ENCODE assay signal across 19 cellular contexts in genomic region chr6:123565529-123565928, GRCh38.
A peak's percentile ranks its signal among the peaks of the same experiment; 100 is the strongest.
DNase-seq lines count a peak whose midpoint lies in the region; ATAC-seq, FAIRE-seq and TF ChIP-seq lines count a peak whose summit lies in the region.
"Had no signal": no experiment of that assay in that cellular context is flagged by ENCODE, and none has a peak within 500 bp of the region (broad histone marks: within the 10 kb centered on the region; RNA-seq: fewer than 3 reads in every experiment).

No MANE protein-coding gene starts in this region.

- no peak for TF ChIP-seq CTCF in GM23338 (conservative IDR thresholded peaks at IDR 0.05; ENCODE audit: low read depth in 2 of 2)
- no peak for TF ChIP-seq CTCF in H9 (conservative IDR thresholded peaks at IDR 0.05)
- TF ChIP-seq CTCF in H1 (IDR thresholded peaks at IDR 0.05; ENCODE audit: control extremely low read depth in 1 of 3, insufficient read depth in 1 of 3, low read depth in 1 of 3, low read length in 3 of 3): no peak
- TF ChIP-seq CTCF in gastrocnemius medialis (IDR thresholded peaks at IDR 0.05 in 4 of 5, conservative IDR thresholded peaks at IDR 0.05 in 1 of 5): no peak
- no peak for TF ChIP-seq CTCF in Calu3 (IDR thresholded peaks at IDR 0.05; ENCODE audit: unreplicated experiment)

- CTCF ChIA-PET in H1 (lab: Charles Lee; ENCODE audit: partially characterized antibody) (no interaction called here), Calu3 (lab: Charles Lee) (no interaction called here)

- TF ChIP-seq POLR2A in H1 (IDR thresholded peaks at IDR 0.05; ENCODE audit: control extremely low read depth in 1 of 2, low read depth in 2 of 2, low read length in 2 of 2): no peak
- TF ChIP-seq POLR2A in gastrocnemius medialis (IDR thresholded peaks at IDR 0.05): no peak

- H3K9me3 Mint-ChIP-seq in GM23338 (no peaks in the 10 kb centered on the region), H9 (peaks cover 3% of the 10 kb centered on the region in 2 experiments; a peak in 2 of 5 replicates), Calu3 (ENCODE audit: low read depth, unreplicated experiment) (no peaks in the 10 kb centered on the region)

- ATAC-seq in GM23338 (no peak; the same call in 2 of the 3 replicates), gastrocnemius medialis (peak; percentile 22 to 56)
- ATAC-seq: HepG2 had no signal

- no peaks in the 10 kb centered on the region for H3K9me3 ChIP-seq in H9 (ENCODE audit: control insufficient read depth, low read depth, low read length)
- H3K9me3 ChIP-seq in H1 (ENCODE audit: insufficient read depth in 2 of 2, low read depth in 1 of 2, low read length in 1 of 2): no peaks in the 10 kb centered on the region
- H3K9me3 ChIP-seq in gastrocnemius medialis: no peaks in the 10 kb centered on the region
- H3K9me3 ChIP-seq: BE2C had no signal

- H3F3A ChIP-seq in GM23338 (replicated peaks; ENCODE audit: low read depth): no peaks in the 10 kb centered on the region

- no peaks in the 10 kb centered on the region for H3K27me3 ChIP-seq in GM23338 (ENCODE audit: insufficient read depth)
- no peaks in the 10 kb centered on the region for H3K27me3 ChIP-seq in H9 (ENCODE audit: insufficient read depth, low read length)
- no peaks in the 10 kb centered on the region for H3K27me3 ChIP-seq in H1 (replicated peaks in 1 of 4; ENCODE audit: control insufficient read depth in 3 of 4, extremely low read depth in 1 of 4, insufficient read depth in 3 of 4, low read length in 3 of 4)
- no peaks in the 10 kb centered on the region for H3K27me3 ChIP-seq in gastrocnemius medialis
- H3K27me3 ChIP-seq: BE2C had no signal

- peaks cover 10% of the 10 kb centered on the region; the same call in 1 of the 2 replicates for H3K36me3 ChIP-seq in GM23338 (ENCODE audit: insufficient read depth)
- H3K36me3 ChIP-seq in H1 (ENCODE audit: control insufficient read depth in 2 of 4, insufficient read depth in 4 of 4, low read length in 3 of 4): peaks cover 0 to 25% (median 0%) of the 10 kb centered on the region in 4 experiments; a peak in 2 of 8 replicates
- peaks cover 0 to 10% of the 10 kb centered on the region in 2 donors for H3K36me3 ChIP-seq in gastrocnemius medialis
- H3K36me3 ChIP-seq: BE2C had no signal

- H3K4me1 ChIP-seq in GM23338 (ENCODE audit: insufficient read depth) (peaks cover 57% of the 10 kb centered on the region), H9 (ENCODE audit: insufficient read depth, low read length) (peaks cover 7% of the 10 kb centered on the region), H1 (replicated peaks in 1 of 4; ENCODE audit: control insufficient read depth in 3 of 4, insufficient read depth in 4 of 4, low read length in 3 of 4) (peaks cover 0 to 15% (median 7%) of the 10 kb centered on the region in 4 experiments; a peak in 4 of 7 replicates), gastrocnemius medialis (peaks cover 33 to 73% of the 10 kb centered on the region in 2 donors)
- H3K4me1 ChIP-seq: BE2C had no signal

- H3K4me3 Mint-ChIP-seq in GM23338 (no peak overlapping the region), H9 (no peak overlapping the region), Calu3 (ENCODE audit: low read depth, unreplicated experiment) (no peak overlapping the region)
- H3K4me3 Mint-ChIP-seq: CD4-positive, CD25-positive, alpha-beta regulatory T cell; CD8-positive, alpha-beta memory T cell; IgD-negative memory B cell had no signal

- no CpG with 5 or more reads among the region's 10 CpGs for WGBS in H9 (ENCODE audit: extremely low coverage, insufficient read length, low lambda C conversion rate)
- 91% methylated on average over 10 of the region's 10 CpGs; no CpG with 5 or more reads in 1 of the 2 experiments for WGBS in H1 (ENCODE audit: extremely low coverage in 1 of 2, insufficient coverage in 1 of 2, insufficient read length in 1 of 2, insufficient replicate concordance in 2 of 2, low coverage in 1 of 2, low lambda C conversion rate in 2 of 2, missing lambda C conversion rate in 1 of 2), 2 experiments

- no peak overlapping the region for H2BK20ac ChIP-seq in H9 (ENCODE audit: low read depth, low read length, poor library complexity, severe bottlenecking)
- peak overlapping the region; percentile 8; the same call in 1 of the 2 replicates for H2BK20ac ChIP-seq in H1 (ENCODE audit: low read length)

- H2BK15ac ChIP-seq in H9 (ENCODE audit: low read depth, low read length): no peak overlapping the region
- H2BK15ac ChIP-seq in H1 (ENCODE audit: low read length): no peak overlapping the region

- H4K20me1 ChIP-seq in GM23338 (replicated peaks; ENCODE audit: insufficient read depth) (no peaks in the 10 kb centered on the region), H9 (ENCODE audit: control insufficient read depth, insufficient read depth, insufficient read length) (no peaks in the 10 kb centered on the region), H1 (replicated peaks in 1 of 2; ENCODE audit: control insufficient read depth in 1 of 2, insufficient read depth in 2 of 2, low read length in 2 of 2) (no peaks in the 10 kb centered on the region)

- no peaks in the 10 kb centered on the region for H3K23me2 ChIP-seq in H9 (ENCODE audit: insufficient read length, low read depth, low read length, poor library complexity, severe bottlenecking)
- no peaks in the 10 kb centered on the region for H3K23me2 ChIP-seq in H1 (ENCODE audit: low read depth, low read length)

- in situ Hi-C loops in gastrocnemius medialis (cut with MboI; ENCODE audit: low sequenced_read_pairs in 4 of 4): no loop called here

- H3K4ac ChIP-seq in H9 (ENCODE audit: low read depth, low read length) (no peak overlapping the region), H1 (replicated peaks; ENCODE audit: insufficient read length, low read depth, low read length) (no peak overlapping the region)

- H4K91ac ChIP-seq in H9 (ENCODE audit: insufficient read length, low read depth, low read length): no peak overlapping the region
- no peak overlapping the region for H4K91ac ChIP-seq in H1 (replicated peaks; ENCODE audit: insufficient read length, low read length)

- H3K79me2 ChIP-seq in GM23338 (replicated peaks; ENCODE audit: insufficient read depth) (no peaks in the 10 kb centered on the region), H9 (ENCODE audit: insufficient read depth, low read length) (no peaks in the 10 kb centered on the region), H1 (ENCODE audit: control insufficient read depth in 1 of 2, insufficient read depth in 2 of 2, low read length in 2 of 2) (no peaks in the 10 kb centered on the region)

- no peak for TF ChIP-seq EP300 in H1 (IDR thresholded peaks at IDR 0.05; ENCODE audit: borderline replicate concordance in 1 of 2, low read depth in 2 of 2, low read length in 2 of 2)

- H2BK5ac ChIP-seq in H9 (ENCODE audit: insufficient read length, low read length) (no peak overlapping the region), H1 (ENCODE audit: low read depth, low read length) (no peak overlapping the region)

- H3K23ac ChIP-seq in H9 (ENCODE audit: insufficient read length, low read depth, low read length) (no peak overlapping the region), H1 (ENCODE audit: insufficient read length) (no peak overlapping the region)

- H3K79me1 ChIP-seq in H9 (ENCODE audit: insufficient read depth, low read depth, low read length, poor library complexity, severe bottlenecking) (no peaks in the 10 kb centered on the region), H1 (ENCODE audit: low read depth, low read length) (no peaks in the 10 kb centered on the region)

- H3K36me3 Mint-ChIP-seq in GM23338 (ENCODE audit: low read depth) (peaks cover 28% of the 10 kb centered on the region; the same call in 2 of the 3 replicates), H9 (ENCODE audit: insufficient read depth in 1 of 3, low read depth in 3 of 3) (peaks cover 5 to 9% (median 9%) of the 10 kb centered on the region in 3 experiments; a peak in 4 of 7 replicates), Calu3 (ENCODE audit: insufficient read depth, unreplicated experiment) (no peaks in the 10 kb centered on the region)
- H3K36me3 Mint-ChIP-seq: CD4-positive, CD25-positive, alpha-beta regulatory T cell; CD8-positive, alpha-beta memory T cell; IgD-negative memory B cell had no signal

- H3K18ac ChIP-seq in H9 (ENCODE audit: insufficient read length, low read depth, low read length) (peak overlapping the region; percentile 17), H1 (ENCODE audit: extremely low read depth, low read length) (no peak overlapping the region)

- peak overlapping the region; percentile 70 for H3K4me2 ChIP-seq in GM23338
- H3K4me2 ChIP-seq in H9 (ENCODE audit: insufficient read depth, insufficient read length, low read length): no peak overlapping the region
- H3K4me2 ChIP-seq in H1 (ENCODE audit: insufficient read depth in 1 of 2, low read depth in 2 of 2, low read length in 2 of 2): no peak overlapping the region

- DNase-seq in GM23338 (ENCODE audit: low spot score) (no peak), H9 (no peak), H1 (ENCODE audit: low read depth in 1 of 2, low spot score in 2 of 2) (no peak), gastrocnemius medialis (peak in 1 of 2 donors; percentile 25), Calu3 (no peak)
- DNase-seq in activated effector memory CD4-positive, alpha-beta T cell treated with anti-CD3 and anti-CD28 coated beads, Interleukin-2, amount 50 U/mL, for 16 hours: no peak
- DNase-seq: ACHN; BE2C; C1 segment of cervical spinal cord; CD4-positive, CD25-positive, alpha-beta regulatory T cell; CD8-positive, alpha-beta memory T cell; COR-L47; GM23248; H7 had no signal

- H4K8ac ChIP-seq in H9 (replicated peaks; ENCODE audit: insufficient read length, low read depth, low read length) (no peak overlapping the region), H1 (ENCODE audit: extremely low read depth, insufficient read depth, low read length) (no peak overlapping the region)

- no peak overlapping the region for H3K9ac ChIP-seq in H9 (ENCODE audit: extremely low read depth, insufficient read length, low read length)
- no peak overlapping the region for H3K9ac ChIP-seq in H1 (replicated peaks in 1 of 4; ENCODE audit: extremely low read depth in 1 of 4, low read depth in 3 of 4, low read length in 3 of 4)
- H3K9ac ChIP-seq: GM23248 had no signal

- H2AFZ ChIP-seq in GM23338 (no peak overlapping the region; the same call in 1 of the 2 replicates), H9 (ENCODE audit: low read length) (no peak overlapping the region), H1 (ENCODE audit: low read length) (no peak overlapping the region)
- H2AFZ ChIP-seq: GM23248 had no signal

- H3K56ac ChIP-seq in H9 (ENCODE audit: insufficient read length, low read depth, low read length): no peak overlapping the region
- H3K56ac ChIP-seq in H1 (replicated peaks; ENCODE audit: insufficient read length, low read depth, low read length): no peak overlapping the region

- H3K9me2 ChIP-seq in GM23338 (ENCODE audit: insufficient read depth): no peaks in the 10 kb centered on the region

- H3K27ac Mint-ChIP-seq in GM23338 (peak overlapping the region; percentile 50; the same call in 1 of the 2 replicates), H9 (peak overlapping the region in 1 of 3 experiments; percentile 58; a peak in 1 of 7 replicates), Calu3 (ENCODE audit: unreplicated experiment) (no peak overlapping the region)
- H3K27ac Mint-ChIP-seq: CD4-positive, CD25-positive, alpha-beta regulatory T cell; CD8-positive, alpha-beta memory T cell; IgD-negative memory B cell had no signal

- H3K14ac ChIP-seq in H9 (ENCODE audit: insufficient read depth, low read length) (0 out of 2 replicates have a peak overlapping the region, but pooled peaks have one; percentile 21), H1 (ENCODE audit: insufficient read length) (no peak overlapping the region)

- peaks cover 61% of the 10 kb centered on the region for H3K4me1 Mint-ChIP-seq in GM23338
- peaks cover 22 to 51% of the 10 kb centered on the region in 2 experiments for H3K4me1 Mint-ChIP-seq in H9
- no peaks in the 10 kb centered on the region for H3K4me1 Mint-ChIP-seq in Calu3 (ENCODE audit: low read depth, unreplicated experiment)
- H3K4me1 Mint-ChIP-seq: CD4-positive, CD25-positive, alpha-beta regulatory T cell; CD8-positive, alpha-beta memory T cell; IgD-negative memory B cell had no signal

- no peak overlapping the region for H3K27ac ChIP-seq in GM23338 (ENCODE audit: low read depth)
- H3K27ac ChIP-seq in H9 (ENCODE audit: insufficient read length, low read depth, low read length): no peak overlapping the region
- no peak overlapping the region for H3K27ac ChIP-seq in H1 (ENCODE audit: low read depth, low read length)
- peak overlapping the region; percentile 28 to 79 (median 60) for H3K27ac ChIP-seq in gastrocnemius medialis
- H3K27ac ChIP-seq: GM23248 had no signal

- intact Hi-C loops in gastrocnemius medialis (cut with DNase I; ENCODE audit: low total_unique reads) (no loop called here), Calu3 (cut with micrococcal nuclease; ENCODE audit: unreplicated experiment) (no loop called here)

- H2AK5ac ChIP-seq in H9 (ENCODE audit: insufficient read length, low read length) (no peak overlapping the region), H1 (ENCODE audit: low read depth, low read length) (no peak overlapping the region)

- H4K5ac ChIP-seq in H9 (ENCODE audit: insufficient read length, low read depth, low read length) (no peak overlapping the region), H1 (ENCODE audit: insufficient read length, low read depth, low read length) (no peak overlapping the region)

- POLR2A ChIA-PET in H1 (lab: Charles Lee; ENCODE audit: partially characterized antibody): no interaction called here

- no TSS peak for BruUV-seq in Calu3 (replicated peaks; lab: Mats Ljungman, UMichigan)

- no peak for FAIRE-seq in H1 (lab: Jason Lieb, UNC)
- FAIRE-seq: A204.1, G401.6, GM12891, HepG2 had no signal

- H2BK12ac ChIP-seq in H9 (ENCODE audit: insufficient read length, low read depth, low read length) (no peak overlapping the region), H1 (ENCODE audit: low read depth, low read length) (peak overlapping the region; percentile 73; the same call in 1 of the 2 replicates)

- H3K27me3 Mint-ChIP-seq in GM23338 (ENCODE audit: insufficient read depth, low read depth, poor library complexity) (no peaks in the 10 kb centered on the region), H9 (ENCODE audit: low read depth) (no peaks in the 10 kb centered on the region), Calu3 (ENCODE audit: unreplicated experiment) (no peaks in the 10 kb centered on the region)
- H3K27me3 Mint-ChIP-seq: CD4-positive, CD25-positive, alpha-beta regulatory T cell; IgD-negative memory B cell had no signal

- H3K4me3 ChIP-seq in GM23338: no peak overlapping the region
- H3K4me3 ChIP-seq in H1 (ENCODE audit: extremely low read depth in 1 of 4, insufficient read depth in 2 of 4, low read depth in 3 of 4, low read length in 4 of 4): no peak overlapping the region
- no peak overlapping the region for H3K4me3 ChIP-seq in gastrocnemius medialis
- H3K4me3 ChIP-seq: GM23248 had no signal

- no peak overlapping the region for H3T11ph ChIP-seq in H9 (ENCODE audit: low read length)

- no peak overlapping the region for H2BK120ac ChIP-seq in H9 (ENCODE audit: low read depth, low read length, poor library complexity, severe bottlenecking)
- H2BK120ac ChIP-seq in H1 (replicated peaks; ENCODE audit: low read depth, low read length): no peak overlapping the region

- no peak for TF ChIP-seq RAD21 in H1 (IDR thresholded peaks at IDR 0.05 in 1 of 2, conservative IDR thresholded peaks at IDR 0.05 in 1 of 2; ENCODE audit: low read depth in 2 of 2, low read length in 2 of 2)

Comparison
In these comparisons a context has a peak if more than half of its experiments do, and no peak if none do; other contexts are left out.
1. H3K27ac ChIP-seq: peak in gastrocnemius medialis (4 of 4); none in GM23338 (single experiment), H9 (single experiment) and H1 (single experiment).